Comparison of ENCODE assay signal across 1 cellular context in genomic region chr5:116564756-116565593, GRCh38.
A peak's percentile ranks its signal among the peaks of the same experiment; 100 is the strongest.
TF ChIP-seq lines count a peak whose summit lies in the region.

No MANE protein-coding gene starts in this region.

TF ChIP-seq in HEK293, 187 proteins besides CTCF, POLR2A, EP300 and RAD21 (continued from another document and continues in another):
- TF ChIP-seq ZNF26 (tag by site-specific recombination; IDR thresholded peaks at IDR 0.05) = no peak
- TF ChIP-seq REPIN1 (tag by site-specific recombination; IDR thresholded peaks at IDR 0.05; ENCODE audit: low read depth) = no peak
- no peak for TF ChIP-seq ZNF660 (tag by site-specific recombination; IDR thresholded peaks at IDR 0.05)
- TF ChIP-seq ZNF23 (tag by site-specific recombination; IDR thresholded peaks at IDR 0.05; ENCODE audit: borderline replicate concordance) = no peak
- TF ChIP-seq ZNF626 (tag by site-specific recombination; IDR thresholded peaks at IDR 0.05) = no peak
- TF ChIP-seq ZNF521 (tag by site-specific recombination; IDR thresholded peaks at IDR 0.05) = no peak
- peak; percentile 83; the same call in 1 of the 2 replicates for TF ChIP-seq ZNF362 (tag by site-specific recombination; IDR thresholded peaks at IDR 0.05)
- TF ChIP-seq GFI1B (tag by site-specific recombination; IDR thresholded peaks at IDR 0.05) = no peak
- TF ChIP-seq ZNF19 (tag by site-specific recombination; IDR thresholded peaks at IDR 0.05; ENCODE audit: low read depth) = no peak
- TF ChIP-seq ZBTB21 (tag by site-specific recombination; IDR thresholded peaks at IDR 0.05) = peak; percentile 38; the same call in 1 of the 2 replicates
- peak; percentile 97 for TF ChIP-seq ZNF692 (tag by site-specific recombination; IDR thresholded peaks at IDR 0.05)
- TF ChIP-seq ZNF701 (tag by site-specific recombination; IDR thresholded peaks at IDR 0.05) = no peak
- TF ChIP-seq ZNF777 (tag by site-specific recombination; IDR thresholded peaks at IDR 0.05; ENCODE audit: borderline replicate concordance) = no peak
- no peak for TF ChIP-seq YY1 (tag by site-specific recombination; IDR thresholded peaks at IDR 0.05)
- TF ChIP-seq ZNF366 (tag by site-specific recombination; conservative IDR thresholded peaks at IDR 0.05) = peak; percentile 50
- 0 out of 2 replicates have a peak, but pooled peaks have one; percentile 8 for TF ChIP-seq PRDM10 (tag by site-specific recombination; IDR thresholded peaks at IDR 0.05)
- no peak for TF ChIP-seq ZFP3 (tag by site-specific recombination; IDR thresholded peaks at IDR 0.05; ENCODE audit: low read depth)
- peak; percentile 97 for TF ChIP-seq ZFP69B (tag by site-specific recombination; IDR thresholded peaks at IDR 0.05)
- peak; percentile 87 for TF ChIP-seq PRDM6 (tag by site-specific recombination; IDR thresholded peaks at IDR 0.05)
- TF ChIP-seq ATF2 (tag by site-specific recombination; IDR thresholded peaks at IDR 0.05; ENCODE audit: low read depth) = peak; percentile 95
- no peak for TF ChIP-seq ZBTB11 (tag by site-specific recombination; conservative IDR thresholded peaks at IDR 0.05; ENCODE audit: low read depth)
- no peak for TF ChIP-seq ZSCAN23 (tag by site-specific recombination; IDR thresholded peaks at IDR 0.05)
- no peak for TF ChIP-seq HOXA7 (CRISPR knock-in tag; IDR thresholded peaks at IDR 0.05; ENCODE audit: borderline replicate concordance)
- TF ChIP-seq ZNF426 (tag by site-specific recombination; IDR thresholded peaks at IDR 0.05) = no peak
- TF ChIP-seq ZNF747 (tag by site-specific recombination; IDR thresholded peaks at IDR 0.05) = no peak
- no peak for TF ChIP-seq SP2 (tag by site-specific recombination; IDR thresholded peaks at IDR 0.05)
- TF ChIP-seq ZNF202 (tag by site-specific recombination; IDR thresholded peaks at IDR 0.05; ENCODE audit: borderline replicate concordance) = no peak
- TF ChIP-seq ZNF146 (tag by site-specific recombination; IDR thresholded peaks at IDR 0.05) = no peak
- TF ChIP-seq GLIS2 (tag by site-specific recombination; IDR thresholded peaks at IDR 0.05) = no peak
- TF ChIP-seq ZNF112 (tag by site-specific recombination; IDR thresholded peaks at IDR 0.05) = no peak
- TF ChIP-seq SETDB1 (IDR thresholded peaks at IDR 0.05; ENCODE audit: insufficient read length, low read length) = no peak
- TF ChIP-seq KLF10 (tag by site-specific recombination; IDR thresholded peaks at IDR 0.05) = no peak; the same call in 1 of the 2 replicates
- TF ChIP-seq ZBTB49 (tag by site-specific recombination; IDR thresholded peaks at IDR 0.05; ENCODE audit: low read depth) = no peak
- TF ChIP-seq ZNF184 (tag by site-specific recombination; IDR thresholded peaks at IDR 0.05) = peak; percentile 45; the same call in 1 of the 2 replicates
- no peak for TF ChIP-seq KLF9 (tag by site-specific recombination; IDR thresholded peaks at IDR 0.05; ENCODE audit: low read depth)
- TF ChIP-seq ZNF2 (tag by site-specific recombination; IDR thresholded peaks at IDR 0.05) = no peak
- no peak for TF ChIP-seq ZNF792 (tag by site-specific recombination; IDR thresholded peaks at IDR 0.05)
- TF ChIP-seq ZEB2 (tag by site-specific recombination; IDR thresholded peaks at IDR 0.05) = 0 out of 2 replicates have a peak, but pooled peaks have one; percentile 38
- TF ChIP-seq ZNF266 (tag by site-specific recombination; IDR thresholded peaks at IDR 0.05; ENCODE audit: low read depth) = no peak
- no peak for TF ChIP-seq SALL2 (tag by site-specific recombination; IDR thresholded peaks at IDR 0.05; ENCODE audit: borderline replicate concordance)
- TF ChIP-seq BCL11B (tag by site-specific recombination; IDR thresholded peaks at IDR 0.05; ENCODE audit: low read depth) = no peak
- TF ChIP-seq ZSCAN16 (tag by site-specific recombination; IDR thresholded peaks at IDR 0.05) = no peak
- TF ChIP-seq MYNN (tag by site-specific recombination; IDR thresholded peaks at IDR 0.05; ENCODE audit: borderline replicate concordance) = no peak
- TF ChIP-seq ZBTB17 (tag by site-specific recombination; IDR thresholded peaks at IDR 0.05) = 0 out of 2 replicates have a peak, but pooled peaks have one; percentile 21
- no peak for TF ChIP-seq PRDM4 (tag by site-specific recombination; IDR thresholded peaks at IDR 0.05)
